Comparison of ENCODE assay signal across 8 cellular contexts in the genomic region with DNA sequence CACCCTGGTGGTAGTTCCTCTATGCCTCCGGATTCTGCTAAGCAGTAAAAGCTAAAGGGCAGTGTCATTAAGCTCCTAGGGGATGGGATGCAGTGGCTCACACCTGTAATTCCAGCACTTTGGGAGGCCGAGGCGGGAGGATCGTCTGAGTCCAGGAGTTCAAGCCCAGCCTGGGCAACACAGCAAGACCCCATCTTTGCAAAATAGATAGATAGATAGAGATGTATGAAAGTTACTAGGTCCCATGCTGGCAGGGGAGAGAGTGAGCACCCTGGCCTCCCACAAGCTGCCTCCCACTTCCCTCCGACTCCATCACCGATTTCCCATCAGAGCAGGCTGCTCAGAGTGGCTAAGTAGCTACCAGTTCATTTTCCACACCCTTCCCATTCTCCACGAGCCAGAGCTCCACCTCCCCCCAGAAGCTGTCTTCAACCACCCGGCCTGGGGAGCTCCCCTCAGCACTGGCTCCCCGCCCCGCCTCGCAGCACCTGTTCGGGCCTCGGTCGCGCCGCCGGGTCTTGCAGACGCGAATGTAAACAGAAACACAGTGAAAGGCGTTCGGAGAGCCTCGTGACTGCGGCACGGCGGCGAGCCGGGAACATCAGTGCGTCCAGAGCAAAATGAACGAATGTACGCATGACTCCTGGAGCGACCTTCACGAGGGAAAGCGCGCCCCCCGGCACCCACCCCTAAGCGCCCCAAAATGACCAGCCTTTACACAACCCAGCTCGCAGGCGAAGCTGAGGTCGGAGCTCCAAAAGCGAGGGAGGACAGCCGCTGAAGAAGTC. TPM values are rescaled to one million over a fixed set of nuclear protein-coding genes. Genes with fewer than 3 reads are reported as not detected.
DNase-seq lines count a peak whose midpoint lies in the region; ATAC-seq and TF ChIP-seq lines count a peak whose summit lies in the region.

No MANE protein-coding gene starts in this region.

- peak; percentile 33 for ATAC-seq in GM21526 (IDR thresholded peaks at IDR 0.05; ENCODE audit: low FRiP score, unreplicated experiment)

- peaks cover 3% of the 10 kb centered on the region for H3K36me3 Mint-ChIP-seq in T-helper 2 cell treated with Interferon-gamma antibody and Interleukin-4, amounts not matched to agents 5 μg/mL and 100 μg/mL, for 36 hours (ENCODE audit: low read depth)
- H3K36me3 Mint-ChIP-seq in type B pancreatic cell: no peaks in the 10 kb centered on the region

- H3K9ac ChIP-seq in HUES6 (ENCODE audit: low read length): peak overlapping the region; percentile 56

- peak overlapping the region; percentile 97 for H3K4me3 Mint-ChIP-seq in T-helper 2 cell treated with Interferon-gamma antibody and Interleukin-4, amounts not matched to agents 5 μg/mL and 100 μg/mL, for 36 hours
- peak overlapping the region; percentile 98 for H3K4me3 Mint-ChIP-seq in type B pancreatic cell

- H3K27ac ChIP-seq in HUES6 (ENCODE audit: low read depth, low read length): no peak overlapping the region

- no peaks in the 10 kb centered on the region for H3K9me3 ChIP-seq in HUES6 (ENCODE audit: control insufficient read depth, insufficient read depth, low read depth, low read length)

- H3K27ac Mint-ChIP-seq in T-helper 2 cell treated with Interferon-gamma antibody and Interleukin-4, amounts not matched to agents 5 μg/mL and 100 μg/mL, for 36 hours: peak overlapping the region; percentile 86
- peak overlapping the region; percentile 92 for H3K27ac Mint-ChIP-seq in type B pancreatic cell

- H3K4me3 ChIP-seq in GM06990 (replicated peaks; ENCODE audit: low read depth, low read length): peak overlapping the region; percentile 80
- peak overlapping the region; percentile 73 for H3K4me3 ChIP-seq in HUES6 (ENCODE audit: low read depth, low read length)

- DNase-seq in GM06990 (ENCODE audit: extremely low read depth, insufficient read length) (no peak), myocyte (ENCODE audit: low read depth) (peak; percentile 89), type B pancreatic cell (ENCODE audit: extremely low spot score, unreplicated experiment) (no peak), NCI-H226 (no peak)
- DNase-seq in T-helper 2 cell treated with Interferon-gamma antibody and Interleukin-4, amounts not matched to agents 5 μg/mL and 100 μg/mL, for 36 hours (ENCODE audit: low spot score): no peak
- peak; percentile 64 for DNase-seq in effector CD8-positive, alpha-beta T cell (lab: John Stamatoyannopoulos, UW)

- peaks cover 44% of the 10 kb centered on the region for H3K4me1 Mint-ChIP-seq in T-helper 2 cell treated with Interferon-gamma antibody and Interleukin-4, amounts not matched to agents 5 μg/mL and 100 μg/mL, for 36 hours (ENCODE audit: low read depth)
- peaks cover 21% of the 10 kb centered on the region for H3K4me1 Mint-ChIP-seq in type B pancreatic cell (ENCODE audit: unreplicated experiment)

- H3K9me3 Mint-ChIP-seq in T-helper 2 cell treated with Interferon-gamma antibody and Interleukin-4, amounts not matched to agents 5 μg/mL and 100 μg/mL, for 36 hours: no peaks in the 10 kb centered on the region
- no peaks in the 10 kb centered on the region for H3K9me3 Mint-ChIP-seq in type B pancreatic cell

- no peaks in the 10 kb centered on the region for H3K36me3 ChIP-seq in GM06990 (ENCODE audit: control insufficient read depth, insufficient read depth, low read length)
- no peaks in the 10 kb centered on the region for H3K36me3 ChIP-seq in HUES6 (ENCODE audit: control insufficient read depth, insufficient read depth, low read length)

- H3K27me3 Mint-ChIP-seq in T-helper 2 cell treated with Interferon-gamma antibody and Interleukin-4, amounts not matched to agents 5 μg/mL and 100 μg/mL, for 36 hours (ENCODE audit: low read depth): no peaks in the 10 kb centered on the region
- no peaks in the 10 kb centered on the region for H3K27me3 Mint-ChIP-seq in type B pancreatic cell

- peaks cover 13% of the 10 kb centered on the region for H3K4me1 ChIP-seq in HUES6 (ENCODE audit: control insufficient read depth, insufficient read depth, low read length)

- no peak for TF ChIP-seq CTCF in GM06990 (IDR thresholded peaks at IDR 0.05; ENCODE audit: insufficient read depth, low read length, poor library complexity, severe bottlenecking)
- TF ChIP-seq CTCF in type B pancreatic cell (conservative IDR thresholded peaks at IDR 0.05): no peak

- H3K27me3 ChIP-seq in GM06990 (replicated peaks; ENCODE audit: control insufficient read depth, insufficient read depth, low read length) (no peaks in the 10 kb centered on the region), HUES6 (ENCODE audit: control insufficient read depth, insufficient read depth, low read length) (peaks cover 4% of the 10 kb centered on the region; the same call in 1 of the 2 replicates)

RNA-seq across cellular contexts. Expression of a gene that starts 0.6 kb away (rescaled TPM):
- total RNA-seq in myocyte (25.0 and 36.8 TPM in 2 replicates), type B pancreatic cell (ENCODE audit: low replicate concordance) (8.3 and 21.5 TPM in 2 replicates)
- polyA plus RNA-seq in myocyte (2012): 12.4 TPM

Comparison
In these comparisons a context has a peak if more than half of its experiments do, and no peak if none do; other contexts are left out.
1. DNase-seq: peak in effector CD8-positive, alpha-beta T cell (single experiment) and myocyte (single experiment); none in GM06990 (single experiment), T-helper 2 cell treated with Interferon-gamma antibody and Interleukin-4, amounts not matched to agents 5 μg/mL and 100 μg/mL, for 36 hours (single experiment), type B pancreatic cell (single experiment) and NCI-H226 (single experiment).